ENCODE assay signal across 1 cellular context in genomic region chr12:117041798-117042170, GRCh38.
TF ChIP-seq lines count a peak whose summit lies in the region.

No MANE protein-coding gene starts in this region.

TF ChIP-seq in K562, 482 proteins besides CTCF, POLR2A, EP300 and RAD21 (continued from another document):
- 0 out of 2 replicates have a peak, but pooled peaks have one; percentile 7 for TF ChIP-seq ZBTB40 (IDR thresholded peaks at IDR 0.05)
- TF ChIP-seq ZBTB40 (CRISPR knock-in tag; IDR thresholded peaks at IDR 0.05) = no peak
- TF ChIP-seq WHSC1 (IDR thresholded peaks at IDR 0.05; ENCODE audit: low read length) = peak; percentile 50
- TF ChIP-seq KAT7 (CRISPR knock-in tag; IDR thresholded peaks at IDR 0.05; ENCODE audit: borderline replicate concordance) = 0 out of 2 replicates have a peak, but pooled peaks have one; percentile 23
- no peak for TF ChIP-seq ZFP1 (CRISPR knock-in tag; IDR thresholded peaks at IDR 0.05)
